In genomic region chr3:33798418-33799201, GRCh38 we compare ENCODE assay signal across 8 cellular contexts. TPM values are rescaled to one million over a fixed set of nuclear protein-coding genes. Genes with fewer than 3 reads are reported as not detected.
DNase-seq lines count a peak whose midpoint lies in the region; ATAC-seq and TF ChIP-seq lines count a peak whose summit lies in the region.

Gene PDCD6IP (plus strand): TSS chr3:33798630. CDS start chr3:33798729, 99 bp downstream.

- POLR2A ChIA-PET in activated CD4-positive, alpha-beta memory T cell treated with anti-CD3 and anti-CD28 coated beads for 36 hours (lab: Charles Lee) = interaction anchor here (0.7 to 1.2 kb wide), 7 partner anchors 8 to 1464 kb away, joined by 3 to 5 read pairs (median 3); no protein-coding TSS in a partner anchor

- peaks cover 7% of the 10 kb centered on the region for H3K27me3 Mint-ChIP-seq in CD4-positive, CD25-positive, alpha-beta regulatory T cell
- H3K27me3 Mint-ChIP-seq in activated CD4-positive, alpha-beta memory T cell treated with anti-CD3 and anti-CD28 coated beads for 36 hours = no peaks in the 10 kb centered on the region

- peaks cover 39% of the 10 kb centered on the region for H3K4me1 ChIP-seq in CD4-positive, CD25-positive, alpha-beta regulatory T cell (ENCODE audit: control insufficient read depth, insufficient read depth, low read length, poor library complexity, severe bottlenecking)

- peak within 1 kb of the TSS; percentile 92 for H3K4me3 ChIP-seq in CD4-positive, CD25-positive, alpha-beta regulatory T cell (ENCODE audit: low read depth, low read length)
- peak within 1 kb of the TSS; percentile 64 to 99 (median 92) for H3K4me3 ChIP-seq in dorsolateral prefrontal cortex
- peak within 1 kb of the TSS; percentile 72 for H3K4me3 ChIP-seq in lower leg skin (ENCODE audit: low read depth, poor library complexity, severe bottlenecking)

- H3K27ac ChIP-seq in CD4-positive, CD25-positive, alpha-beta regulatory T cell (ENCODE audit: insufficient read depth, low read length, poor library complexity, severe bottlenecking) = peak within 1 kb of the TSS; percentile 85
- peak within 1 kb of the TSS; percentile 13 to 95 (median 85) for H3K27ac ChIP-seq in dorsolateral prefrontal cortex

- ATAC-seq in CD4-positive, CD25-positive, alpha-beta regulatory T cell (ENCODE audit: low read depth in 2 of 2) = peak; percentile 85 to 86
- ATAC-seq in GM19351 (IDR thresholded peaks at IDR 0.05; ENCODE audit: unreplicated experiment) = peak; percentile 85
- ATAC-seq in HG03521 (IDR thresholded peaks at IDR 0.05; ENCODE audit: unreplicated experiment) = peak; percentile 87

- peaks cover 0 to 4% (median 0%) of the 10 kb centered on the region in 7 donors for H3K9me3 Mint-ChIP-seq in CD4-positive, CD25-positive, alpha-beta regulatory T cell
- no peaks in the 10 kb centered on the region for H3K9me3 Mint-ChIP-seq in activated CD4-positive, alpha-beta memory T cell treated with anti-CD3 and anti-CD28 coated beads for 36 hours

- no peaks in the 10 kb centered on the region for H3K9me3 ChIP-seq in CD4-positive, CD25-positive, alpha-beta regulatory T cell (ENCODE audit: control insufficient read depth in 2 of 2, low read length in 2 of 2)

- H3K4me3 Mint-ChIP-seq in CD4-positive, CD25-positive, alpha-beta regulatory T cell = peak within 1 kb of the TSS; percentile 97 to 100 (median 99)
- peak within 1 kb of the TSS; percentile 95 for H3K4me3 Mint-ChIP-seq in activated CD4-positive, alpha-beta memory T cell treated with anti-CD3 and anti-CD28 coated beads for 36 hours

- H3K27me3 ChIP-seq in CD4-positive, CD25-positive, alpha-beta regulatory T cell (ENCODE audit: control insufficient read depth, insufficient read depth, low read length) = no peaks in the 10 kb centered on the region
- H3K27me3 ChIP-seq in dorsolateral prefrontal cortex = no peaks in the 10 kb centered on the region

- intact Hi-C loops in activated CD4-positive, alpha-beta memory T cell treated with anti-CD3 and anti-CD28 coated beads for 36 hours (cut with micrococcal nuclease) = loop anchor here (1.0 to 10.0 kb wide), 6 partner anchors 10 to 1114 kb away; partner anchors contain the start of genes CCR4, CLASP2, CNOT10 and CRTAP
- intact Hi-C loops in dorsolateral prefrontal cortex (cut with DNase I) = loop anchor here (1.0 to 10.0 kb wide), 7 partner anchors 81 to 684 kb away; partner anchors contain the start of genes UBP1 (in 2 of the 2), CLASP2 (in 1 of the 2) and CRTAP (in 1 of the 2)
- intact Hi-C loops in lower leg skin (cut with DNase I; ENCODE audit: low total_unique reads) = no loop called here

- H3K4me1 Mint-ChIP-seq in CD4-positive, CD25-positive, alpha-beta regulatory T cell = peaks cover 35 to 65% (median 45%) of the 10 kb centered on the region in 4 donors
- peaks cover 56% of the 10 kb centered on the region for H3K4me1 Mint-ChIP-seq in activated CD4-positive, alpha-beta memory T cell treated with anti-CD3 and anti-CD28 coated beads for 36 hours (ENCODE audit: low read depth)

- H3K36me3 Mint-ChIP-seq in CD4-positive, CD25-positive, alpha-beta regulatory T cell = peaks cover 9% of the 10 kb centered on the region
- H3K36me3 Mint-ChIP-seq in activated CD4-positive, alpha-beta memory T cell treated with anti-CD3 and anti-CD28 coated beads for 36 hours = peaks cover 12% of the 10 kb centered on the region

- H3K27ac Mint-ChIP-seq in CD4-positive, CD25-positive, alpha-beta regulatory T cell = peak within 1 kb of the TSS; percentile 97 to 98 (median 97)
- H3K27ac Mint-ChIP-seq in activated CD4-positive, alpha-beta memory T cell treated with anti-CD3 and anti-CD28 coated beads for 36 hours = peak within 1 kb of the TSS; percentile 89

- DNase-seq in CD4-positive, CD25-positive, alpha-beta regulatory T cell = peak; percentile 82 to 95 (median 89)
- DNase-seq in NCI-H82 (lab: John Stamatoyannopoulos, UW) (peak; percentile 91), dorsolateral prefrontal cortex (peak; percentile 86 to 94 (median 90)), lower leg skin (ENCODE audit: low spot score in 2 of 2) (peak; percentile 90 to 98)
- DNase-seq in activated CD4-positive, alpha-beta memory T cell treated with anti-CD3 and anti-CD28 coated beads for 36 hours = peak; percentile 94
- peak; percentile 85 to 89 for DNase-seq in stimulated activated CD4-positive, alpha-beta T cell treated with anti-CD3 and anti-CD28 coated beads, Interleukin-4, amount 100 ng/mL, for 48 hours (ENCODE audit: low read depth in 2 of 2)

- peaks cover 2% of the 10 kb centered on the region for H3K36me3 ChIP-seq in CD4-positive, CD25-positive, alpha-beta regulatory T cell (ENCODE audit: control insufficient read depth, insufficient read depth, low read length)

- peak in 47 of 56 donors; percentile 3 to 62 (median 39) for TF ChIP-seq CTCF in dorsolateral prefrontal cortex (IDR thresholded peaks at IDR 0.05 in 54 of 56, conservative IDR thresholded peaks at IDR 0.05 in 2 of 56; ENCODE audit: low read depth in 1 of 56, partially characterized antibody in 56 of 56)
- no peak for TF ChIP-seq CTCF in lower leg skin (IDR thresholded peaks at IDR 0.05)

- TF ChIP-seq POLR2A in lower leg skin (IDR thresholded peaks at IDR 0.05) = peak in 1 of 2 donors; percentile 62

- CTCF ChIA-PET in activated CD4-positive, alpha-beta memory T cell treated with anti-CD3 and anti-CD28 coated beads for 36 hours (lab: Charles Lee) = interaction anchor here (1.0 to 4.0 kb wide), 6 partner anchors 9 to 669 kb away, joined by 3 to 28 read pairs (median 4); no protein-coding TSS in a partner anchor

- 0% methylated on average over 43 to 53 of the region's 69 CpGs for WGBS in lower leg skin, 2 donors

RNA-seq across cellular contexts. Expression of gene PDCD6IP, which starts in this region (rescaled TPM):
- 178 TPM for total RNA-seq in CD4-positive, CD25-positive, alpha-beta regulatory T cell
- 10 to 100 TPM; 73.0 to 86.1 (median 78.8) TPM for polyA plus RNA-seq in CD4-positive, CD25-positive, alpha-beta regulatory T cell
- 100 to 1,000 TPM; 163 to 168 TPM for total RNA-seq in activated CD4-positive, alpha-beta memory T cell treated with anti-CD3 and anti-CD28 coated beads for 36 hours
- total RNA-seq in dorsolateral prefrontal cortex = 100 to 1,000 TPM; 129 to 240 (median 172) TPM
- 100 to 1,000 TPM; 152 to 373 (median 269) TPM for total RNA-seq in lower leg skin

Comparison
In these comparisons a context has a peak if more than half of its experiments do, and no peak if none do; other contexts are left out.
1. Peak in every context shown above with its lines: DNase-seq, ATAC-seq, H3K4me3 ChIP-seq and H3K27ac ChIP-seq.
2. CTCF ChIP-seq: peak in dorsolateral prefrontal cortex (47 of 56); none in lower leg skin (0 of 3).